17 cellular contexts compared by ENCODE assay signal in genomic region chr20:50400705-50401045, GRCh38.
DNase-seq lines count a peak whose midpoint lies in the region; ATAC-seq and TF ChIP-seq lines count a peak whose summit lies in the region.
"Had no signal": no experiment of that assay in that cellular context is flagged by ENCODE, and none has a peak within 500 bp of the region (broad histone marks: within the 10 kb centered on the region; RNA-seq: fewer than 3 reads in every experiment).

No MANE protein-coding gene starts in this region.

- TF ChIP-seq POLR2A in esophagus squamous epithelium (IDR thresholded peaks at IDR 0.05) (no peak), vagina (IDR thresholded peaks at IDR 0.05) (no peak)

- H3K36me3 ChIP-seq in right atrium auricular region (no peaks in the 10 kb centered on the region), esophagus squamous epithelium (no peaks in the 10 kb centered on the region), psoas muscle (ENCODE audit: insufficient read depth in 1 of 2, low read depth in 1 of 2) (no peaks in the 10 kb centered on the region), vagina (no peaks in the 10 kb centered on the region)
- H3K36me3 ChIP-seq: colonic mucosa, neutrophil had no signal

- H3K4me3 ChIP-seq in right atrium auricular region (no peak overlapping the region), esophagus squamous epithelium (no peak overlapping the region), psoas muscle (no peak overlapping the region), vagina (no peak overlapping the region)
- H3K4me3 ChIP-seq: colonic mucosa, mucosa of descending colon had no signal

- H3K9me3 ChIP-seq in right atrium auricular region (no peaks in the 10 kb centered on the region), esophagus squamous epithelium (no peaks in the 10 kb centered on the region), psoas muscle (no peaks in the 10 kb centered on the region), vagina (no peaks in the 10 kb centered on the region)
- H3K9me3 ChIP-seq: colonic mucosa, mucosa of descending colon, neutrophil had no signal

- 80 to 83% methylated on average over 5 to 6 of the region's 6 CpGs for WGBS in esophagus squamous epithelium, 2 donors
- 66 to 87% (median 70%) methylated on average over 6 of the region's 6 CpGs for WGBS in psoas muscle, 3 donors

- ATAC-seq in left cardiac atrium: no peak
- ATAC-seq in psoas muscle: no peak
- ATAC-seq: stimulated activated naive CD8-positive, alpha-beta T cell treated with anti-CD3 and anti-CD28 coated beads, Interleukin-15, Interleukin-2, amounts not matched to agents 100 U/mL and 50 U/mL, for 24 hours had no signal

- H3K4me1 ChIP-seq in right atrium auricular region: peaks cover 3 to 61% of the 10 kb centered on the region in 2 donors
- peaks cover 0 to 39% (median 18%) of the 10 kb centered on the region in 3 donors for H3K4me1 ChIP-seq in esophagus squamous epithelium
- peaks cover 65% of the 10 kb centered on the region for H3K4me1 ChIP-seq in psoas muscle
- H3K4me1 ChIP-seq in vagina: peaks cover 25% of the 10 kb centered on the region
- H3K4me1 ChIP-seq: colonic mucosa had no signal

- intact Hi-C loops in left cardiac atrium (cut with DNase I) (no loop called here), esophagus squamous epithelium (cut with DNase I) (no loop called here), psoas muscle (cut with DNase I) (loop anchor here (2.0 kb wide), 1 partner anchor 60 kb away; no protein-coding TSS in a partner anchor), vagina (cut with DNase I) (loop anchor here (5.0 kb wide), 1 partner anchor 208 kb away; the partner anchor contains the start of gene CEBPB)

- TF ChIP-seq CTCF in right atrium auricular region (IDR thresholded peaks at IDR 0.05) (no peak), esophagus squamous epithelium (IDR thresholded peaks at IDR 0.05) (no peak), psoas muscle (IDR thresholded peaks at IDR 0.05) (no peak), vagina (IDR thresholded peaks at IDR 0.05) (no peak)

- H3K27ac ChIP-seq in right atrium auricular region: peak overlapping the region; percentile 92
- peak overlapping the region in 3 of 4 donors; percentile 67 to 85 (median 79) for H3K27ac ChIP-seq in esophagus squamous epithelium
- peak overlapping the region; percentile 97 for H3K27ac ChIP-seq in psoas muscle
- peak overlapping the region; percentile 15 for H3K27ac ChIP-seq in vagina
- H3K27ac ChIP-seq: colonic mucosa, neutrophil had no signal

- H3K27me3 ChIP-seq in right atrium auricular region: no peaks in the 10 kb centered on the region
- no peaks in the 10 kb centered on the region for H3K27me3 ChIP-seq in esophagus squamous epithelium
- no peaks in the 10 kb centered on the region for H3K27me3 ChIP-seq in psoas muscle (ENCODE audit: insufficient read depth in 3 of 3, low read length in 2 of 3)
- H3K27me3 ChIP-seq in vagina: no peaks in the 10 kb centered on the region
- H3K27me3 ChIP-seq: colonic mucosa, neutrophil had no signal

- no peak for DNase-seq in right atrium auricular region (ENCODE audit: low spot score)
- no peak for DNase-seq in left cardiac atrium
- DNase-seq in esophagus squamous epithelium (lab: John Stamatoyannopoulos, UW): no peak
- DNase-seq in psoas muscle: no peak
- no peak for DNase-seq in vagina (ENCODE audit: extremely low spot score in 2 of 2)
- DNase-seq in activated T-cell treated with anti-CD3 and anti-CD28 coated beads, Interleukin-2, amount 50 U/mL, for 48 hours: no peak
- no peak for DNase-seq in NCI-H2196 treated with DMSO at 0.1 percent for 48 hours (lab: John Stamatoyannopoulos, UW; ENCODE audit: unreplicated experiment)
- DNase-seq in NCI-H69 (lab: John Stamatoyannopoulos, UW): no peak
- DNase-seq: activated CD4-positive, alpha-beta T cell treated with anti-CD3 and anti-CD28 coated beads, Interleukin-2, amount 10 ng/mL, durations not matched to agents 7 days and 5 days; activated naive CD4-positive, alpha-beta T cell; CD4-positive, alpha-beta T cell; colonic mucosa; hypothalamus; mucosa of descending colon; NCI-H2029 treated with DMSO at 0.1 percent for 48 hours; stimulated activated naive CD8-positive, alpha-beta T cell treated with anti-CD3 and anti-CD28 coated beads, Interleukin-15, Interleukin-2, amounts not matched to agents 100 U/mL and 50 U/mL, for 24 hours had no signal

Comparison
In these comparisons a context has a peak if more than half of its experiments do, and no peak if none do; other contexts are left out.
1. H3K27ac ChIP-seq: peak in every context shown above with its lines; median percentile 97 in psoas muscle; 92 in right atrium auricular region; 79 in esophagus squamous epithelium; 15 in vagina.
2. intact Hi-C loops: an anchor here in psoas muscle (2.0 kb wide) and vagina (5.0 kb wide); none called in left cardiac atrium and esophagus squamous epithelium.